8 cellular contexts compared by ENCODE assay signal in genomic region chr1:32221581-32221979, GRCh38. TPM values are rescaled to one million over a fixed set of nuclear protein-coding genes. Genes with fewer than 3 reads are reported as not detected.
DNase-seq lines count a peak whose midpoint lies in the region; ATAC-seq and TF ChIP-seq lines count a peak whose summit lies in the region.

No MANE protein-coding gene starts in this region.

- H3K27ac ChIP-seq in RWPE1 (peak overlapping the region; percentile 79), esophagus (ENCODE audit: low read depth in 2 of 2, low read length in 1 of 2) (peak overlapping the region in 1 of 2 donors; percentile 88), parathyroid adenoma (peak overlapping the region; percentile 89)

- ATAC-seq in HG03571 (IDR thresholded peaks at IDR 0.05; ENCODE audit: unreplicated experiment) (no peak), sciatic nerve (no peak)

- peaks cover 15% of the 10 kb centered on the region; the same call in 1 of the 2 replicates for H3K36me3 ChIP-seq in ES-I3 (ENCODE audit: insufficient read depth, low read length)
- H3K36me3 ChIP-seq in esophagus (ENCODE audit: control insufficient read depth in 2 of 2, insufficient read depth in 2 of 2, low read length in 1 of 2) = peaks cover 0 to 18% of the 10 kb centered on the region in 2 donors
- no peaks in the 10 kb centered on the region for H3K36me3 ChIP-seq in parathyroid adenoma (ENCODE audit: control insufficient read depth, insufficient read depth, low read length)

- CTCF ChIA-PET in RWPE1 (lab: Yijun Ruan, JAX) = interaction anchor here (0.5 kb wide), 1 partner anchor 66 kb away, joined by 4 read pairs; no protein-coding TSS in a partner anchor

- intact Hi-C loops in sciatic nerve (cut with DNase I) = no loop called here

- peak overlapping the region; percentile 96 for H3K9ac ChIP-seq in ES-I3 (ENCODE audit: low read depth, low read length)
- no peak overlapping the region for H3K9ac ChIP-seq in parathyroid adenoma

- TF ChIP-seq CTCF in RWPE1 (conservative IDR thresholded peaks at IDR 0.05; ENCODE audit: low read depth) (no peak), parathyroid adenoma (IDR thresholded peaks at IDR 0.05) (no peak)

- WGBS in esophagus, 2 donors = 7% methylated on average over 13 of the region's 13 CpGs

- peak overlapping the region; percentile 81 for H2AFZ ChIP-seq in parathyroid adenoma

- H3K4me3 ChIP-seq in esophagus (ENCODE audit: low read depth in 1 of 2, low read length in 2 of 2) = peak overlapping the region; percentile 85 to 92
- H3K4me3 ChIP-seq in parathyroid adenoma (ENCODE audit: low read depth, low read length) = peak overlapping the region; percentile 99

- peak overlapping the region; percentile 96 for H3K4me2 ChIP-seq in parathyroid adenoma (ENCODE audit: low read length)

- H3K4me1 ChIP-seq in ES-I3 (ENCODE audit: insufficient read depth, low read length) (peaks cover 10% of the 10 kb centered on the region), esophagus (ENCODE audit: control insufficient read depth in 2 of 2, insufficient read depth in 2 of 2, low read length in 1 of 2) (peaks cover 2 to 11% of the 10 kb centered on the region in 2 donors), parathyroid adenoma (peaks cover 13% of the 10 kb centered on the region)

- POLR2A ChIA-PET in RWPE1 (lab: Yijun Ruan, JAX; ENCODE audit: low non-redundant PET) = no interaction called here

- peaks cover 11% of the 10 kb centered on the region for H3K79me2 ChIP-seq in parathyroid adenoma

- no peak for DNase-seq in RWPE1 (ENCODE audit: low spot score)
- no peak for DNase-seq in GF-D8 (lab: John Stamatoyannopoulos, UW)
- no peak for DNase-seq in H4 (ENCODE audit: low spot score)
- no peak for DNase-seq in sciatic nerve (ENCODE audit: low spot score)

- H3K9me3 ChIP-seq in ES-I3 (ENCODE audit: control insufficient read depth, insufficient read depth, low read length) (no peaks in the 10 kb centered on the region), esophagus (ENCODE audit: control insufficient read depth in 2 of 2, insufficient read depth in 1 of 2, low read depth in 1 of 2, low read length in 1 of 2) (no peaks in the 10 kb centered on the region), parathyroid adenoma (ENCODE audit: control insufficient read depth, low read length) (no peaks in the 10 kb centered on the region)

- H3K27me3 ChIP-seq in esophagus (ENCODE audit: control insufficient read depth in 1 of 2, insufficient read depth in 2 of 2, low read length in 2 of 2) (no peaks in the 10 kb centered on the region), parathyroid adenoma (ENCODE audit: control insufficient read depth, insufficient read depth, low read length) (no peaks in the 10 kb centered on the region)

RNA-seq across cellular contexts. Expression of gene TMEM234, which starts 0.6 kb away (rescaled TPM):
- polyA plus RNA-seq in esophagus = 10 to 100 TPM; 10.4 to 15.6 TPM
- total RNA-seq in H4 (2014; rRNA removed; shearing (Covaris generic)) = 3.5 and 8.1 TPM in 2 replicates
- total RNA-seq in sciatic nerve = 27.0 TPM

RNA-seq across cellular contexts. Expression of gene EIF3I, which starts 0.6 kb away (rescaled TPM):
- polyA plus RNA-seq in esophagus = 100 to 1,000 TPM; 134 to 189 TPM
- 619 and 664 TPM in 2 replicates for total RNA-seq in H4 (2014; rRNA removed; shearing (Covaris generic))
- 92.3 TPM for total RNA-seq in sciatic nerve

RNA-seq across cellular contexts. Expression of gene DCDC2B, which starts 12.7 kb away (rescaled TPM):
- polyA plus RNA-seq in esophagus = under 1 TPM in 1 of 2 donors, not detected in 1; 0.06 TPM
- total RNA-seq in H4 (2014; rRNA removed; shearing (Covaris generic)) = not detected in 2 replicates
- total RNA-seq in sciatic nerve = not detected

RNA-seq across cellular contexts. Expression of gene IQCC, which starts 16.1 kb away (rescaled TPM):
- polyA plus RNA-seq in esophagus = 1 to 10 TPM; 1.5 to 1.6 TPM
- total RNA-seq in H4 (2014; rRNA removed; shearing (Covaris generic)) = 2.6 and 4.3 TPM in 2 replicates
- total RNA-seq in sciatic nerve = 1.1 TPM

RNA-seq across cellular contexts. Expression of gene CCDC28B, which starts 21.2 kb away (rescaled TPM):
- 1 to 10 TPM; 2.7 to 2.9 TPM for polyA plus RNA-seq in esophagus
- total RNA-seq in H4 (2014; rRNA removed; shearing (Covaris generic)) = 25.1 and 36.3 TPM in 2 replicates
- 3.7 TPM for total RNA-seq in sciatic nerve
